Comparison of ENCODE assay signal across 24 cellular contexts in the genomic region with DNA sequence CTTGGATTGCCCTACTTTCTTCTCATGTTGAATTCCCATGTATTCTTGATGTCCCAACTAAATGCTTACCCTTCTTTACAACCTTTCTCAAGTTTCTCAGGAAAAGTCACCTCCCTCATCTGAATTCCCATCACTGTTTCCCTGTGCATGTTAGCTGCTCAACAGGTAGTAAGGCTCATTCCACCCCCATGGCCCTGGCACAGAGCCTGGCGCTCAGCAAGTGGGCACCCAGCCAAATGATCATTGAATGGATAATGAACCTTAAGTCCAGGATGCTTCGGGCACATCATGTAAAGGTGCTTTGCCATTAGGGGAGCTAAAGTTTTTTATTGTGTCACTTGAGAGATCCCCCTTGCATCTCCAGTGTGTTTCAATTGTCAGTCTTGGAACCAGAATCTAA.
DNase-seq lines count a peak whose midpoint lies in the region; ATAC-seq and TF ChIP-seq lines count a peak whose summit lies in the region.
"Had no signal": no experiment of that assay in that cellular context is flagged by ENCODE, and none has a peak within 500 bp of the region (broad histone marks: within the 10 kb centered on the region; RNA-seq: fewer than 3 reads in every experiment).

No MANE protein-coding gene starts in this region.

- no peak for TF ChIP-seq POLR2A in thyroid gland (IDR thresholded peaks at IDR 0.05)

- H3K4me1 ChIP-seq in thyroid gland (no peaks in the 10 kb centered on the region), PC-9 (replicated peaks; ENCODE audit: insufficient read depth) (no peaks in the 10 kb centered on the region)
- H3K4me1 ChIP-seq: right atrium auricular region had no signal

- no peaks in the 10 kb centered on the region for H3F3A ChIP-seq in PC-9 (ENCODE audit: insufficient read depth, low read depth)

- no peaks in the 10 kb centered on the region for H3K9me2 ChIP-seq in PC-9 (ENCODE audit: insufficient read depth)

- H3K79me2 ChIP-seq in PC-9 (ENCODE audit: low read depth), result no peaks in the 10 kb centered on the region

- no peak overlapping the region for H3K4me3 Mint-ChIP-seq in T-helper 17 cell
- H3K4me3 Mint-ChIP-seq: activated naive CD8-positive, alpha-beta T cell treated with anti-CD3 and anti-CD28 coated beads, Interleukin-2, amount 50 U/mL, for 24 hours; naive thymus-derived CD4-positive, alpha-beta T cell; stimulated activated naive CD8-positive, alpha-beta T cell treated with anti-CD3 and anti-CD28 coated beads, Interleukin-15, amount 100 ng/mL, for 72 hours; type B pancreatic cell; WTC11 had no signal

- 73 to 81% methylated on average over 2 of the region's 2 CpGs for WGBS in thyroid gland, 2 donors

- H3K4me2 ChIP-seq in PC-9, result no peak overlapping the region
- H3K4me2 ChIP-seq: A549 had no signal

- no peaks in the 10 kb centered on the region for H3K27me3 Mint-ChIP-seq in T-helper 17 cell
- H3K27me3 Mint-ChIP-seq: activated naive CD8-positive, alpha-beta T cell treated with anti-CD3 and anti-CD28 coated beads, Interleukin-2, amount 50 U/mL, for 24 hours; naive thymus-derived CD4-positive, alpha-beta T cell; stimulated activated naive CD8-positive, alpha-beta T cell treated with anti-CD3 and anti-CD28 coated beads, Interleukin-15, amount 100 ng/mL, for 72 hours; type B pancreatic cell had no signal

- no peaks in the 10 kb centered on the region for H3K27me3 ChIP-seq in thyroid gland
- no peaks in the 10 kb centered on the region for H3K27me3 ChIP-seq in PC-9 (ENCODE audit: insufficient read depth, low read depth)
- H3K27me3 ChIP-seq: brain microvascular endothelial cell, right atrium auricular region had no signal

- peaks cover 2% of the 10 kb centered on the region for H3K36me3 Mint-ChIP-seq in T-helper 17 cell (ENCODE audit: low read depth)
- H3K36me3 Mint-ChIP-seq: WTC11 had no signal

- TF ChIP-seq CTCF in epithelial cell of proximal tubule (conservative IDR thresholded peaks at IDR 0.05; ENCODE audit: low read depth, low read length) (no peak), thyroid gland (IDR thresholded peaks at IDR 0.05) (no peak), PC-9 (conservative IDR thresholded peaks at IDR 0.05) (no peak)

- POLR2A ChIA-PET in PC-9 (lab: Charles Lee; ENCODE audit: unreplicated experiment), result no interaction called here

- no peak overlapping the region for H2AFZ ChIP-seq in PC-9

- peaks cover 3 to 5% of the 10 kb centered on the region in 2 donors for H3K36me3 ChIP-seq in thyroid gland
- no peaks in the 10 kb centered on the region for H3K36me3 ChIP-seq in PC-9 (ENCODE audit: low read depth)
- H3K36me3 ChIP-seq: brain microvascular endothelial cell, right atrium auricular region had no signal

- no peaks in the 10 kb centered on the region for H4K20me1 ChIP-seq in PC-9 (ENCODE audit: insufficient read depth)

- intact Hi-C loops in thyroid gland (cut with DNase I) (no loop called here), PC-9 (cut with micrococcal nuclease; ENCODE audit: unreplicated experiment) (no loop called here)

- H3K27ac Mint-ChIP-seq in T-helper 17 cell, result no peak overlapping the region
- H3K27ac Mint-ChIP-seq: activated naive CD8-positive, alpha-beta T cell treated with anti-CD3 and anti-CD28 coated beads, Interleukin-2, amount 50 U/mL, for 24 hours; naive thymus-derived CD4-positive, alpha-beta T cell; stimulated activated naive CD8-positive, alpha-beta T cell treated with anti-CD3 and anti-CD28 coated beads, Interleukin-15, amount 100 ng/mL, for 72 hours; type B pancreatic cell; WTC11 had no signal

- BruUV-seq in PC-9 (replicated peaks; lab: Mats Ljungman, UMichigan), result no TSS peak

- H3K4me3 ChIP-seq in epithelial cell of proximal tubule (ENCODE audit: low read depth, low read length), result no peak overlapping the region
- no peak overlapping the region for H3K4me3 ChIP-seq in thyroid gland (replicated peaks in 1 of 3)
- no peak overlapping the region for H3K4me3 ChIP-seq in PC-9
- H3K4me3 ChIP-seq: A549, right atrium auricular region had no signal

- no peak overlapping the region for H3K27ac ChIP-seq in thyroid gland
- no peak overlapping the region for H3K27ac ChIP-seq in PC-9
- H3K27ac ChIP-seq: A549, brain microvascular endothelial cell, right atrium auricular region had no signal

- no peak for ATAC-seq in T-helper 17 cell
- ATAC-seq: A549; activated naive CD8-positive, alpha-beta T cell treated with anti-CD3 and anti-CD28 coated beads, Interleukin-2, amount 50 U/mL, for 24 hours; naive thymus-derived CD4-positive, alpha-beta T cell; stimulated activated naive CD8-positive, alpha-beta T cell treated with anti-CD3 and anti-CD28 coated beads, Interleukin-15, amount 100 ng/mL, for 72 hours; WTC11 had no signal

- no peaks in the 10 kb centered on the region for H3K4me1 Mint-ChIP-seq in T-helper 17 cell
- H3K4me1 Mint-ChIP-seq: activated naive CD8-positive, alpha-beta T cell treated with anti-CD3 and anti-CD28 coated beads, Interleukin-2, amount 50 U/mL, for 24 hours; stimulated activated naive CD8-positive, alpha-beta T cell treated with anti-CD3 and anti-CD28 coated beads, Interleukin-15, amount 100 ng/mL, for 72 hours; WTC11 had no signal

- DNase-seq in NCI-H2196 (lab: John Stamatoyannopoulos, UW; ENCODE audit: unreplicated experiment) (peak; percentile 11), NCI-H2196 treated with DMSO at 0.1 percent for 48 hours (lab: John Stamatoyannopoulos, UW; ENCODE audit: unreplicated experiment) (no peak), NCI-H345 (lab: John Stamatoyannopoulos, UW) (peak; percentile 67), epithelial cell of proximal tubule (ENCODE audit: low read depth) (peak; percentile 32), thyroid gland (peak; percentile 18 to 50), PC-9 (no peak), SHP77 (lab: John Stamatoyannopoulos, UW) (no peak), T-helper 17 cell (no peak)
- DNase-seq: activated CD4-positive, alpha-beta T cell treated with anti-CD3 and anti-CD28 coated beads, Interleukin-2, amount 50 U/mL, for 4 hours; activated CD8-positive, alpha-beta memory T cell treated with anti-CD3 and anti-CD28 coated beads, Interleukin-2, amount 50 U/mL, for 48 hours; activated naive CD8-positive, alpha-beta T cell treated with anti-CD3 and anti-CD28 coated beads, Interleukin-2, amount 50 U/mL, for 24 hours; brain microvascular endothelial cell; kidney glomerular epithelial cell; mesendoderm; naive thymus-derived CD4-positive, alpha-beta T cell; NCI-H446 treated with DMSO at 0.1 percent for 48 hours; stimulated activated CD4-positive, alpha-beta T cell treated with anti-CD3 and anti-CD28 coated beads, Interleukin-12 subunit alpha, Interleukin-12 subunit beta, amount 100 ng/mL, for 4 hours; stimulated activated CD4-positive, alpha-beta T cell treated with anti-CD3 and anti-CD28 coated beads, Interleukin-4, amount 100 ng/mL, for 4 hours; stimulated activated naive CD8-positive, alpha-beta T cell treated with anti-CD3 and anti-CD28 coated beads, Interleukin-15, amount 100 ng/mL, for 72 hours; T1000 had no signal

- H3K9me3 ChIP-seq in thyroid gland, result no peaks in the 10 kb centered on the region
- no peaks in the 10 kb centered on the region for H3K9me3 ChIP-seq in PC-9 (ENCODE audit: insufficient read depth, low read depth)
- H3K9me3 ChIP-seq in T-helper 17 cell (ENCODE audit: control insufficient read depth, low read length, poor library complexity, severe bottlenecking), result no peaks in the 10 kb centered on the region
- H3K9me3 ChIP-seq: A549, right atrium auricular region had no signal

- CTCF ChIA-PET in PC-9 (lab: Charles Lee), result no interaction called here

Comparison
In these comparisons a context has a peak if more than half of its experiments do, and no peak if none do; other contexts are left out.
1. DNase-seq: peak in NCI-H2196 (single experiment), NCI-H345 (single experiment), epithelial cell of proximal tubule (single experiment) and thyroid gland (2 of 2); none in NCI-H2196 treated with DMSO at 0.1 percent for 48 hours (single experiment), PC-9 (0 of 2), SHP77 (0 of 2) and T-helper 17 cell (0 of 3).